Comparison of ENCODE assay signal across 11 cellular contexts in genomic region chr20:50277460-50278376, GRCh38.
DNase-seq lines count a peak whose midpoint lies in the region; ATAC-seq and TF ChIP-seq lines count a peak whose summit lies in the region.
"Had no signal": no experiment of that assay in that cellular context is flagged by ENCODE, and none has a peak within 500 bp of the region (broad histone marks: within the 10 kb centered on the region; RNA-seq: fewer than 3 reads in every experiment).

No MANE protein-coding gene starts in this region.

- peak overlapping the region; percentile 50 for H2AK5ac ChIP-seq in IMR-90 (ENCODE audit: low read depth, low read length)

- H3K4me2 ChIP-seq in IMR-90 (ENCODE audit: low read depth, low read length) (no peak overlapping the region), mammary epithelial cell (ENCODE audit: insufficient read depth, low read depth, low read length) (no peak overlapping the region)
- H3K4me2 ChIP-seq: BLaER1, SK-N-SH had no signal

- no peak for TF ChIP-seq CTCF in IMR-90 (conservative IDR thresholded peaks at IDR 0.05; ENCODE audit: low read depth, low read length)
- no peak for TF ChIP-seq CTCF in mammary epithelial cell (conservative IDR thresholded peaks at IDR 0.05 in 1 of 2, IDR thresholded peaks at IDR 0.05 in 1 of 2; ENCODE audit: extremely low read depth in 1 of 2, insufficient read depth in 1 of 2, low read depth in 1 of 2, low read length in 2 of 2)
- no peak for TF ChIP-seq CTCF in mesothelial cell of epicardium (IDR thresholded peaks at IDR 0.05; ENCODE audit: unreplicated experiment)
- TF ChIP-seq CTCF in brain microvascular endothelial cell (IDR thresholded peaks at IDR 0.05; ENCODE audit: low read depth, low read length, missing control alignments) = no peak
- TF ChIP-seq CTCF in GM10266 (IDR thresholded peaks at IDR 0.05; ENCODE audit: control insufficient read depth, insufficient read depth, low read depth, missing control alignments) = no peak

- H2AFZ ChIP-seq in IMR-90 (replicated peaks; ENCODE audit: low read length, poor library complexity) (peak overlapping the region; percentile 18), mammary epithelial cell (ENCODE audit: low read depth, low read length) (peak overlapping the region; percentile 0)

- no peak overlapping the region for H2AK9ac ChIP-seq in IMR-90 (replicated peaks; ENCODE audit: low read depth, low read length, poor library complexity)

- H3K9ac ChIP-seq in IMR-90 (ENCODE audit: low read depth, low read length) (no peak overlapping the region), mammary epithelial cell (ENCODE audit: insufficient read depth, low read length) (no peak overlapping the region), subcutaneous abdominal adipose tissue (ENCODE audit: low read length in 5 of 5) (no peak overlapping the region)
- H3K9ac ChIP-seq: BLaER1, SK-N-SH had no signal

- BruUV-seq in IMR-90 (replicated peaks; lab: Mats Ljungman, UMichigan) (no TSS peak), mammary epithelial cell (replicated peaks; lab: Mats Ljungman, UMichigan) (no TSS peak)

- no peaks in the 10 kb centered on the region for H3K36me3 Mint-ChIP-seq in mesothelial cell of epicardium
- H3K36me3 Mint-ChIP-seq in activated T-helper 2 cell treated with anti-CD3 and anti-CD28 coated beads, Interferon-gamma antibody, Interleukin-2, Interleukin-4, amounts not matched to agents 10 μg/mL and 5 μg/mL and 100 μg/mL, durations not matched to agents 14 hours and 24 hours and 36 hours (ENCODE audit: low read depth) = no peaks in the 10 kb centered on the region

- no peak for TF ChIP-seq POLR2A in IMR-90 (IDR thresholded peaks at IDR 0.05; ENCODE audit: low read depth, low read length)

- H4K91ac ChIP-seq in IMR-90 (ENCODE audit: insufficient read depth, low read depth, low read length) = peak overlapping the region; percentile 58

- TF ChIP-seq RAD21 in IMR-90 (IDR thresholded peaks at IDR 0.05; ENCODE audit: low read length) = no peak

- no peak overlapping the region for H3K4me3 Mint-ChIP-seq in mesothelial cell of epicardium
- H3K4me3 Mint-ChIP-seq in activated T-helper 2 cell treated with anti-CD3 and anti-CD28 coated beads, Interferon-gamma antibody, Interleukin-2, Interleukin-4, amounts not matched to agents 10 μg/mL and 5 μg/mL and 100 μg/mL, durations not matched to agents 14 hours and 24 hours and 36 hours (ENCODE audit: low read depth) = no peak overlapping the region

- H3K23ac ChIP-seq in IMR-90 (ENCODE audit: low read depth, low read length) = no peak overlapping the region

- in situ Hi-C loops in IMR-90 (cut with MboI; ENCODE audit: low sequenced_read_pairs) = no loop called here
- in situ Hi-C loops in mammary epithelial cell (cut with MboI; ENCODE audit: low sequenced_read_pairs in 2 of 2) = no loop called here
- in situ Hi-C loops in brain microvascular endothelial cell (cut with HindIII; ENCODE audit: low pct_ligation_motif_present, low sequenced_read_pairs) = no loop called here

- H3K79me2 ChIP-seq in mammary epithelial cell (ENCODE audit: insufficient read depth, low read length) = no peaks in the 10 kb centered on the region

- H3K4me1 ChIP-seq in IMR-90 (ENCODE audit: control insufficient read depth, insufficient read depth, low read length) = no peaks in the 10 kb centered on the region; the same call in 1 of the 2 replicates
- peaks cover 6% of the 10 kb centered on the region for H3K4me1 ChIP-seq in mammary epithelial cell (ENCODE audit: insufficient read depth, low read length)
- H3K4me1 ChIP-seq in subcutaneous abdominal adipose tissue (ENCODE audit: control insufficient read depth in 5 of 5, insufficient read depth in 5 of 5, low read length in 5 of 5) = peaks cover 2 to 56% (median 35%) of the 10 kb centered on the region in 5 donors

- no peak overlapping the region; the same call in 1 of the 2 replicates for H3K18ac ChIP-seq in IMR-90 (ENCODE audit: low read depth, low read length)

- peak overlapping the region; percentile 59; the same call in 1 of the 2 replicates for H2BK120ac ChIP-seq in IMR-90 (ENCODE audit: low read depth, low read length)

- peaks cover 11% of the 10 kb centered on the region; the same call in 1 of the 2 replicates for H3K9me1 ChIP-seq in IMR-90 (ENCODE audit: insufficient read depth, low read length)

- H4K8ac ChIP-seq in IMR-90 (ENCODE audit: low read depth in 2 of 2, low read length in 2 of 2) = no peak overlapping the region; a peak in 1 of 4 replicates

- H3K27me3 ChIP-seq in IMR-90 (ENCODE audit: control insufficient read depth, insufficient read depth, low read length) (no peaks in the 10 kb centered on the region), mammary epithelial cell (ENCODE audit: insufficient read depth, low read length) (no peaks in the 10 kb centered on the region), subcutaneous abdominal adipose tissue (ENCODE audit: control insufficient read depth in 5 of 5, insufficient read depth in 4 of 5, low read length in 5 of 5) (peaks cover 0 to 5% (median 0%) of the 10 kb centered on the region in 5 donors), brain microvascular endothelial cell (replicated peaks) (no peaks in the 10 kb centered on the region)
- H3K27me3 ChIP-seq: BLaER1 had no signal

- peak overlapping the region; percentile 21; the same call in 1 of the 2 replicates for H4K5ac ChIP-seq in IMR-90 (ENCODE audit: low read depth, low read length)

- dilution Hi-C loops in IMR-90 (cut with HindIII; ENCODE audit: low sequenced_read_pairs, unreplicated experiment) (no loop called here), mammary epithelial cell (cut with HindIII; ENCODE audit: low sequenced_read_pairs) (no loop called here)

- no peak overlapping the region for H3K27ac ChIP-seq in IMR-90 (ENCODE audit: insufficient read depth, low read length)
- H3K27ac ChIP-seq in mammary epithelial cell (ENCODE audit: insufficient read depth, low read depth, low read length) = no peak overlapping the region
- H3K27ac ChIP-seq in subcutaneous abdominal adipose tissue (ENCODE audit: low read depth, low read length) = peak overlapping the region; percentile 55
- no peak overlapping the region for H3K27ac ChIP-seq in brain microvascular endothelial cell
- H3K27ac ChIP-seq: BLaER1 had no signal

- peaks cover 2% of the 10 kb centered on the region for H3K4me1 Mint-ChIP-seq in mesothelial cell of epicardium
- peaks cover 1% of the 10 kb centered on the region for H3K4me1 Mint-ChIP-seq in activated T-helper 2 cell treated with anti-CD3 and anti-CD28 coated beads, Interferon-gamma antibody, Interleukin-2, Interleukin-4, amounts not matched to agents 10 μg/mL and 5 μg/mL and 100 μg/mL, durations not matched to agents 14 hours and 24 hours and 36 hours (ENCODE audit: low read depth)

- H3K4me3 ChIP-seq in IMR-90 (ENCODE audit: insufficient read depth, low read depth, low read length) (no peak overlapping the region), mammary epithelial cell (replicated peaks in 1 of 3; ENCODE audit: insufficient read depth in 1 of 3, low read depth in 2 of 3, low read length in 3 of 3) (no peak overlapping the region), subcutaneous abdominal adipose tissue (ENCODE audit: low read depth in 1 of 5, low read length in 5 of 5) (no peak overlapping the region), brain microvascular endothelial cell (ENCODE audit: low read depth, low read length) (no peak overlapping the region)
- H3K4me3 ChIP-seq: BLaER1 had no signal

- no peak for ATAC-seq in IMR-90 (ENCODE audit: low read depth)

- peak overlapping the region; percentile 81; the same call in 1 of the 2 replicates for H3K4ac ChIP-seq in IMR-90 (ENCODE audit: low read depth, low read length)

- H2BK15ac ChIP-seq in IMR-90 (ENCODE audit: low read depth, low read length) = peak overlapping the region; percentile 22; the same call in 1 of the 3 replicates

- H3K9me3 ChIP-seq in IMR-90 (ENCODE audit: control insufficient read depth, insufficient read depth, low read length) (no peaks in the 10 kb centered on the region), mammary epithelial cell (replicated peaks; ENCODE audit: insufficient read depth, low read length) (no peaks in the 10 kb centered on the region), subcutaneous abdominal adipose tissue (ENCODE audit: control insufficient read depth in 5 of 5, low read length in 5 of 5) (no peaks in the 10 kb centered on the region)
- H3K9me3 ChIP-seq: BLaER1, SK-N-SH had no signal

- no peak overlapping the region for H3K14ac ChIP-seq in IMR-90 (replicated peaks; ENCODE audit: low read depth, low read length)

- CTCF ChIA-PET in IMR-90 (lab: Yijun Ruan, JAX) (no interaction called here), mammary epithelial cell (lab: Charles Lee; ENCODE audit: low non-redundant PET) (no interaction called here)

- no peak overlapping the region for H2BK5ac ChIP-seq in IMR-90 (ENCODE audit: low read depth, low read length, poor library complexity, severe bottlenecking)

- H3K9me3 Mint-ChIP-seq in mesothelial cell of epicardium = no peaks in the 10 kb centered on the region
- no peaks in the 10 kb centered on the region for H3K9me3 Mint-ChIP-seq in activated T-helper 2 cell treated with anti-CD3 and anti-CD28 coated beads, Interferon-gamma antibody, Interleukin-2, Interleukin-4, amounts not matched to agents 10 μg/mL and 5 μg/mL and 100 μg/mL, durations not matched to agents 14 hours and 24 hours and 36 hours

- H4K20me1 ChIP-seq in IMR-90 (ENCODE audit: insufficient read depth, low read length) (no peaks in the 10 kb centered on the region), mammary epithelial cell (ENCODE audit: insufficient read depth, low read length) (no peaks in the 10 kb centered on the region)
- H4K20me1 ChIP-seq: BLaER1 had no signal

- H3K27me3 Mint-ChIP-seq in mesothelial cell of epicardium (ENCODE audit: low read depth) = no peaks in the 10 kb centered on the region
- no peaks in the 10 kb centered on the region for H3K27me3 Mint-ChIP-seq in activated T-helper 2 cell treated with anti-CD3 and anti-CD28 coated beads, Interferon-gamma antibody, Interleukin-2, Interleukin-4, amounts not matched to agents 10 μg/mL and 5 μg/mL and 100 μg/mL, durations not matched to agents 14 hours and 24 hours and 36 hours (ENCODE audit: low read depth)

- WGBS in IMR-90 (ENCODE audit: extremely low coverage in 2 of 2, insufficient read length in 1 of 2), 2 experiments = 81% methylated on average over 3 of the region's 16 CpGs; no CpG with 5 or more reads in 1 of the 2 experiments
- WGBS in mammary epithelial cell (ENCODE audit: low coverage, missing lambda C conversion rate) = 89% methylated on average over 10 of the region's 16 CpGs

- intact Hi-C loops in IMR-90 (cut with micrococcal nuclease) = no loop called here
- intact Hi-C loops in mammary epithelial cell (cut with micrococcal nuclease) = no loop called here
- intact Hi-C loops in activated T-helper 2 cell treated with anti-CD3 and anti-CD28 coated beads, Interferon-gamma antibody, Interleukin-2, Interleukin-4, amounts not matched to agents 10 μg/mL and 5 μg/mL and 100 μg/mL, durations not matched to agents 14 hours and 24 hours and 36 hours (cut with micrococcal nuclease) = no loop called here

- no peaks in the 10 kb centered on the region for H3K79me1 ChIP-seq in IMR-90 (ENCODE audit: low read depth in 1 of 2, low read length in 2 of 2)

- H3K27ac Mint-ChIP-seq in mesothelial cell of epicardium = peak overlapping the region; percentile 71
- no peak overlapping the region for H3K27ac Mint-ChIP-seq in activated T-helper 2 cell treated with anti-CD3 and anti-CD28 coated beads, Interferon-gamma antibody, Interleukin-2, Interleukin-4, amounts not matched to agents 10 μg/mL and 5 μg/mL and 100 μg/mL, durations not matched to agents 14 hours and 24 hours and 36 hours

- H3K56ac ChIP-seq in IMR-90 (ENCODE audit: extremely low read depth, insufficient read depth, low read length) = no peak overlapping the region

- POLR2A ChIA-PET in IMR-90 (lab: Charles Lee; ENCODE audit: unreplicated experiment) = no interaction called here

- H3K36me3 ChIP-seq in IMR-90 (ENCODE audit: control insufficient read depth, insufficient read depth, low read length) (no peaks in the 10 kb centered on the region), mammary epithelial cell (ENCODE audit: insufficient read depth, low read length) (no peaks in the 10 kb centered on the region), subcutaneous abdominal adipose tissue (ENCODE audit: control insufficient read depth in 5 of 5, insufficient read depth in 5 of 5, low read length in 5 of 5) (no peaks in the 10 kb centered on the region), brain microvascular endothelial cell (replicated peaks) (no peaks in the 10 kb centered on the region)
- H3K36me3 ChIP-seq: BLaER1 had no signal

- peak overlapping the region; percentile 30; the same call in 1 of the 2 replicates for H2BK20ac ChIP-seq in IMR-90 (ENCODE audit: low read depth, low read length)

- DNase-seq in IMR-90 (no peak), mammary epithelial cell (no peak), mesothelial cell of epicardium (ENCODE audit: low spot score in 2 of 2, unreplicated experiment in 2 of 2) (no peak), brain microvascular endothelial cell (no peak), GM10266 (ENCODE audit: extremely low spot score) (no peak), DMS 273 (lab: John Stamatoyannopoulos, UW; ENCODE audit: unreplicated experiment) (no peak)
- no peak for DNase-seq in activated T-helper 2 cell treated with anti-CD3 and anti-CD28 coated beads, Interferon-gamma antibody, Interleukin-2, Interleukin-4, amounts not matched to agents 10 μg/mL and 5 μg/mL and 100 μg/mL, durations not matched to agents 14 hours and 24 hours and 36 hours (ENCODE audit: low spot score)
- DNase-seq: caudate nucleus, SK-N-SH had no signal
